Comparison of ENCODE assay signal across 1 cellular context in genomic region chr6:138830273-138830672, GRCh38.
TF ChIP-seq lines count a peak whose summit lies in the region.

No MANE protein-coding gene starts in this region.

TF ChIP-seq in GM23338, 12 proteins besides CTCF, POLR2A, EP300 and RAD21 (continued from another document):
- TF ChIP-seq REST (IDR thresholded peaks at IDR 0.05; ENCODE audit: unreplicated experiment) (no peak), EZH2phosphoT487 (IDR thresholded peaks at IDR 0.05; ENCODE audit: unreplicated experiment) (no peak), CREB1 (CRISPR knock-in tag; IDR thresholded peaks at IDR 0.05; ENCODE audit: low read depth) (no peak), ETS1 (IDR thresholded peaks at IDR 0.05) (no peak), EZH2 (IDR thresholded peaks at IDR 0.05; ENCODE audit: low read depth, unreplicated experiment) (no peak), ZNF331 (CRISPR knock-in tag; IDR thresholded peaks at IDR 0.05; ENCODE audit: low read depth) (no peak), ZNF114 (CRISPR knock-in tag; IDR thresholded peaks at IDR 0.05) (no peak), JUNB (IDR thresholded peaks at IDR 0.05; ENCODE audit: unreplicated experiment) (no peak), NANOG (IDR thresholded peaks at IDR 0.05; ENCODE audit: borderline replicate concordance) (no peak), STAT1 (IDR thresholded peaks at IDR 0.05; ENCODE audit: unreplicated experiment) (no peak)
